In genomic region chr2:181304011-181304844, GRCh38 we compare ENCODE assay signal across 8 cellular contexts.
DNase-seq lines count a peak whose midpoint lies in the region; ATAC-seq and TF ChIP-seq lines count a peak whose summit lies in the region.

No MANE protein-coding gene starts in this region.

- H3K9me2 ChIP-seq in MM.1S (replicated peaks; ENCODE audit: insufficient read depth, low read length) = no peaks in the 10 kb centered on the region

- H4K20me1 ChIP-seq in MM.1S (ENCODE audit: insufficient read depth, low read length) = no peaks in the 10 kb centered on the region

- H3K9ac ChIP-seq in MM.1S (ENCODE audit: low read length) = peak overlapping the region; percentile 95
- H3K9ac ChIP-seq in mesendoderm (ENCODE audit: low read length) = no peak overlapping the region

- ATAC-seq in GM21576 (IDR thresholded peaks at IDR 0.05; ENCODE audit: unreplicated experiment) = peak; percentile 35
- no peak for ATAC-seq in GM19463 (IDR thresholded peaks at IDR 0.05; ENCODE audit: unreplicated experiment)

- no CpG with 5 or more reads among the region's 5 CpGs for WGBS in mesendoderm (ENCODE audit: extremely low coverage, insufficient coverage, low lambda C conversion rate)

- H2BK5ac ChIP-seq in mesendoderm (ENCODE audit: low read length) = no peak overlapping the region

- H3K18ac ChIP-seq in mesendoderm (ENCODE audit: low read length) = no peak overlapping the region

- DNase-seq in GM12864 (ENCODE audit: low read depth) (no peak), MM.1S (peak; percentile 65), dermis microvascular lymphatic vessel endothelial cell (ENCODE audit: low read depth in 2 of 2) (peak; percentile 1 to 3), mesendoderm (no peak), mesenteric fat pad (ENCODE audit: low spot score) (no peak), cortex of kidney (lab: John Stamatoyannopoulos, UW) (no peak)

- no peak for TF ChIP-seq CTCF in GM12864 (IDR thresholded peaks at IDR 0.05; ENCODE audit: low read depth, low read length, missing control alignments)
- TF ChIP-seq CTCF in MM.1S (IDR thresholded peaks at IDR 0.05; ENCODE audit: low read length) = peak; percentile 32

- H3K79me2 ChIP-seq in MM.1S (ENCODE audit: low read length) = 0 out of 2 replicates have a peak, but pooled peaks cover 8% of the 10 kb centered on the region
- H3K79me2 ChIP-seq in mesendoderm (ENCODE audit: control insufficient read depth, insufficient read depth, low read length) = no peaks in the 10 kb centered on the region

- peaks cover 53% of the 10 kb centered on the region for H3F3A ChIP-seq in MM.1S (ENCODE audit: insufficient read depth, low read length)

- no peaks in the 10 kb centered on the region for H3K36me3 ChIP-seq in MM.1S (replicated peaks; ENCODE audit: insufficient read depth, low read length)
- H3K36me3 ChIP-seq in mesendoderm (ENCODE audit: control insufficient read depth, insufficient read depth, low read length) = no peaks in the 10 kb centered on the region

- H3K4me2 ChIP-seq in MM.1S (ENCODE audit: low read depth, low read length) (peak overlapping the region; percentile 86), mesendoderm (ENCODE audit: low read length) (no peak overlapping the region)

- H3K4me1 ChIP-seq in MM.1S (ENCODE audit: low read length) = peaks cover 58% of the 10 kb centered on the region
- H3K4me1 ChIP-seq in mesendoderm (ENCODE audit: control insufficient read depth, low read depth, low read length) = no peaks in the 10 kb centered on the region

- H2AK5ac ChIP-seq in mesendoderm (ENCODE audit: low read length) = no peak overlapping the region

- H4K5ac ChIP-seq in mesendoderm (ENCODE audit: low read length) = no peak overlapping the region

- H3K27ac ChIP-seq in MM.1S (ENCODE audit: low read length) = peak overlapping the region; percentile 99
- no peak overlapping the region for H3K27ac ChIP-seq in mesendoderm (ENCODE audit: low read depth, low read length)

- H3K56ac ChIP-seq in mesendoderm (ENCODE audit: low read length) = no peak overlapping the region

- peak overlapping the region; percentile 48 for H2AFZ ChIP-seq in MM.1S (ENCODE audit: low read length)

- no peaks in the 10 kb centered on the region for H3K79me1 ChIP-seq in mesendoderm (ENCODE audit: low read length)

- H3K23ac ChIP-seq in mesendoderm (ENCODE audit: low read length) = no peak overlapping the region

- no peak overlapping the region for H2BK120ac ChIP-seq in mesendoderm (ENCODE audit: low read depth, low read length)

- H3K9me3 ChIP-seq in MM.1S (replicated peaks; ENCODE audit: insufficient read depth, low read length) = no peaks in the 10 kb centered on the region

- no peak overlapping the region for H4K8ac ChIP-seq in mesendoderm (ENCODE audit: low read depth, low read length)

- peak overlapping the region; percentile 11; the same call in 1 of the 2 replicates for H3K4me3 ChIP-seq in GM12864 (ENCODE audit: low read depth, low read length)
- H3K4me3 ChIP-seq in MM.1S (ENCODE audit: low read length) = peak overlapping the region; percentile 32
- H3K4me3 ChIP-seq in mesendoderm (ENCODE audit: low read length) = no peak overlapping the region

- H3K27me3 ChIP-seq in MM.1S (replicated peaks; ENCODE audit: insufficient read depth, low read length) (no peaks in the 10 kb centered on the region), mesendoderm (ENCODE audit: insufficient read depth, low read length, poor library complexity) (no peaks in the 10 kb centered on the region)

- no peak overlapping the region for H3K4ac ChIP-seq in mesendoderm (ENCODE audit: low read depth, low read length)

- no peak overlapping the region for H2BK15ac ChIP-seq in mesendoderm (replicated peaks; ENCODE audit: low read depth)

Comparison
In these comparisons a context has a peak if more than half of its experiments do, and no peak if none do; other contexts are left out.
1. DNase-seq: peak in MM.1S (single experiment) and dermis microvascular lymphatic vessel endothelial cell (2 of 2); none in GM12864 (single experiment), mesendoderm (single experiment), mesenteric fat pad (single experiment) and cortex of kidney (single experiment).